1 cellular context compared by ENCODE assay signal in the genomic region with DNA sequence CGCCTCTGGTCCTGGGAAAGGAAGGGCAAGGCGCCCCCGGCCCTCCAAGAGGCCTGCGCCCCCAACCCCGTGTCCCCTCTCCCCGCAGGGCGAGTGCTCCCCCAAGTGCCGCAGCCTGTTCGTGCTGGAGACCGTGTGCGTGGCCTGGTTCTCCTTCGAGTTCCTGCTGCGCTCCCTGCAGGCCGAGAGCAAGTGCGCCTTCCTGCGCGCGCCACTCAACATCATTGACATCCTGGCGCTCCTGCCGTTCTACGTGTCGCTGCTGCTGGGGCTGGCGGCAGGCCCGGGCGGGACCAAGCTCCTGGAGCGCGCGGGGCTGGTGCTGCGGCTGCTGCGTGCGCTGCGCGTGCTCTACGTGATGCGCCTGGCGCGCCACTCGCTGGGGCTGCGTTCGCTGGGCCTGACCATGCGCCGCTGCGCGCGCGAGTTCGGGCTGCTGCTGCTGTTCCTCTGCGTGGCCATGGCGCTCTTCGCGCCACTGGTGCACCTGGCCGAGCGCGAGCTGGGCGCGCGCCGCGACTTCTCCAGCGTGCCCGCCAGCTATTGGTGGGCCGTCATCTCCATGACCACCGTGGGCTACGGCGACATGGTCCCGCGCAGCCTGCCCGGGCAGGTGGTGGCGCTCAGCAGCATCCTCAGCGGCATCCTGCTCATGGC.
TF ChIP-seq lines count a peak whose summit lies in the region.

No MANE protein-coding gene starts in this region.

TF ChIP-seq in H1, 55 proteins besides CTCF, POLR2A, EP300 and RAD21:
- no peak for TF ChIP-seq JUND (IDR thresholded peaks at IDR 0.05; ENCODE audit: low read length)
- TF ChIP-seq, protein P1, sequence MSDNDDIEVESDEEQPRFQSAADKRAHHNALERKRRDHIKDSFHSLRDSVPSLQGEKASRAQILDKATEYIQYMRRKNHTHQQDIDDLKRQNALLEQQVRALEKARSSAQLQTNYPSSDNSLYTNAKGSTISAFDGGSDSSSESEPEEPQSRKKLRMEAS (IDR thresholded peaks at IDR 0.05) = 0 out of 2 replicates have a peak, but pooled peaks have one; percentile 36
